In genomic region chr6:119355890-119356289, GRCh38 we compare ENCODE assay signal across 21 cellular contexts. TPM values are rescaled to one million over a fixed set of nuclear protein-coding genes. Genes with fewer than 3 reads are reported as not detected.
DNase-seq lines count a peak whose midpoint lies in the region; ATAC-seq, FAIRE-seq and TF ChIP-seq lines count a peak whose summit lies in the region.
"Had no signal": no experiment of that assay in that cellular context is flagged by ENCODE, and none has a peak within 500 bp of the region (broad histone marks: within the 10 kb centered on the region; RNA-seq: fewer than 3 reads in every experiment).

No MANE protein-coding gene starts in this region.

- no peaks in the 10 kb centered on the region for H3K36me3 ChIP-seq in BLaER1 treated with 17β-estradiol and CSF1 and Interleukin-3, amounts not matched to agents 10 nM and 100 nM
- peaks cover 9% of the 10 kb centered on the region for H3K36me3 ChIP-seq in OCI-LY7 (ENCODE audit: insufficient read depth, low read length)
- H3K36me3 ChIP-seq: HAP-1 had no signal

- H3K4me3 ChIP-seq in BLaER1 treated with 17β-estradiol and CSF1 and Interleukin-3, amounts not matched to agents 10 nM and 100 nM: no peak overlapping the region
- H3K4me3 ChIP-seq in OCI-LY7 (ENCODE audit: low read depth, low read length, poor library complexity, severe bottlenecking): peak overlapping the region; percentile 27
- H3K4me3 ChIP-seq: HAP-1, SK-N-MC had no signal

- H4K20me1 ChIP-seq in BLaER1 treated with 17β-estradiol and CSF1 and Interleukin-3, amounts not matched to agents 10 nM and 100 nM: no peaks in the 10 kb centered on the region
- no peaks in the 10 kb centered on the region for H4K20me1 ChIP-seq in OCI-LY7 (ENCODE audit: insufficient read depth, low read length)

- no peak for ATAC-seq in stimulated activated memory B cell treated with anti-CD40 and anti-IgM and Interleukin-4, amounts not matched to agents 10 μg/mL and 1 μg/mL and 100 μg/mL, for 72 hours
- ATAC-seq in HG02970 (IDR thresholded peaks at IDR 0.05; ENCODE audit: low FRiP score, unreplicated experiment): no peak
- no peak for ATAC-seq in GM19351 (IDR thresholded peaks at IDR 0.05; ENCODE audit: unreplicated experiment)

- no peak overlapping the region for H3K4me3 Mint-ChIP-seq in stimulated activated memory B cell treated with anti-CD40 and anti-IgM and Interleukin-4, amounts not matched to agents 10 μg/mL and 1 μg/mL and 100 μg/mL, for 72 hours
- H3K4me3 Mint-ChIP-seq: CD4-positive, alpha-beta T cell; HFFc6 had no signal

- peak; percentile 66 for FAIRE-seq in islet of Langerhans (lab: Jason Lieb, UNC)
- FAIRE-seq: GM18507, RCC 7860 had no signal

- H3K4me1 ChIP-seq in BLaER1 treated with 17β-estradiol and CSF1 and Interleukin-3, amounts not matched to agents 10 nM and 100 nM: peaks cover under 1 to 50% (median 16%) of the 10 kb centered on the region in 10 experiments; a peak in 15 of 20 replicates
- H3K4me1 ChIP-seq in OCI-LY7 (ENCODE audit: insufficient read depth, low read length, poor library complexity, severe bottlenecking): peaks cover 65% of the 10 kb centered on the region

- H3K4me1 Mint-ChIP-seq in stimulated activated memory B cell treated with anti-CD40 and anti-IgM and Interleukin-4, amounts not matched to agents 10 μg/mL and 1 μg/mL and 100 μg/mL, for 72 hours: peaks cover 52% of the 10 kb centered on the region

- peak overlapping the region in 4 of 11 experiments; percentile 53 to 88 (median 63); a peak in 6 of 22 replicates for H3K4me2 ChIP-seq in BLaER1 treated with 17β-estradiol and CSF1 and Interleukin-3, amounts not matched to agents 10 nM and 100 nM
- peak overlapping the region; percentile 87 for H3K4me2 ChIP-seq in OCI-LY7 (ENCODE audit: low read length)

- no peaks in the 10 kb centered on the region for H3K9me3 ChIP-seq in BLaER1 treated with 17β-estradiol and CSF1 and Interleukin-3, amounts not matched to agents 10 nM and 100 nM (replicated peaks in 1 of 11)
- H3K9me3 ChIP-seq in OCI-LY7 (ENCODE audit: low read length): no peaks in the 10 kb centered on the region
- H3K9me3 ChIP-seq: HAP-1 had no signal

- no peaks in the 10 kb centered on the region for H3K27me3 Mint-ChIP-seq in stimulated activated memory B cell treated with anti-CD40 and anti-IgM and Interleukin-4, amounts not matched to agents 10 μg/mL and 1 μg/mL and 100 μg/mL, for 72 hours
- H3K27me3 Mint-ChIP-seq: CD4-positive, alpha-beta T cell had no signal

- H3K27ac ChIP-seq in BLaER1 treated with 17β-estradiol and CSF1 and Interleukin-3, amounts not matched to agents 10 nM and 100 nM: peak overlapping the region in 7 of 11 experiments; percentile 18 to 88 (median 60); a peak in 11 of 22 replicates
- peak overlapping the region; percentile 89 for H3K27ac ChIP-seq in OCI-LY7 (ENCODE audit: low read depth, low read length, poor library complexity, severe bottlenecking)
- H3K27ac ChIP-seq: HL-60, SK-N-MC had no signal

- H3K36me3 Mint-ChIP-seq in stimulated activated memory B cell treated with anti-CD40 and anti-IgM and Interleukin-4, amounts not matched to agents 10 μg/mL and 1 μg/mL and 100 μg/mL, for 72 hours: peaks cover 6% of the 10 kb centered on the region

- DNase-seq in OCI-LY7 (ENCODE audit: low spot score) (no peak), NCI-H128 (lab: John Stamatoyannopoulos, UW; ENCODE audit: unreplicated experiment) (no peak), posterior vena cava (ENCODE audit: low spot score) (no peak)
- DNase-seq: CD4-positive, alpha-beta T cell; GOT3; HFFc6; NCI-H1105; NCI-H146; NCI-H2029; NCI-H446; SIG-M5 had no signal

- TF ChIP-seq CTCF in OCI-LY7 (conservative IDR thresholded peaks at IDR 0.05; ENCODE audit: low read length): no peak

- peak overlapping the region in 1 of 11 experiments; percentile 61; a peak in 1 of 22 replicates for H3K9ac ChIP-seq in BLaER1 treated with 17β-estradiol and CSF1 and Interleukin-3, amounts not matched to agents 10 nM and 100 nM

- no peaks in the 10 kb centered on the region for H3K9me3 Mint-ChIP-seq in stimulated activated memory B cell treated with anti-CD40 and anti-IgM and Interleukin-4, amounts not matched to agents 10 μg/mL and 1 μg/mL and 100 μg/mL, for 72 hours
- H3K9me3 Mint-ChIP-seq: CD4-positive, alpha-beta T cell; HFFc6 had no signal

- no peak overlapping the region for H2AFZ ChIP-seq in OCI-LY7 (ENCODE audit: low read length)

- CTCF ChIA-PET in OCI-LY7 (lab: Charles Lee; ENCODE audit: unreplicated experiment): no interaction called here

- POLR2A ChIA-PET in OCI-LY7 (lab: Charles Lee): interaction anchor here (0.9 to 1.0 kb wide), 2 partner anchors 9 to 86 kb away, joined by 3 to 5 read pairs; no protein-coding TSS in a partner anchor

- no TSS peak for BruUV-seq in OCI-LY7 (replicated peaks; lab: Mats Ljungman, UMichigan)

- H3K79me2 ChIP-seq in OCI-LY7 (ENCODE audit: insufficient read depth, low read depth, low read length): peaks cover 55% of the 10 kb centered on the region

- peaks cover 12 to 27% (median 19%) of the 10 kb centered on the region in 11 experiments for H3K27me3 ChIP-seq in BLaER1 treated with 17β-estradiol and CSF1 and Interleukin-3, amounts not matched to agents 10 nM and 100 nM

- intact Hi-C loops in OCI-LY7 (cut with micrococcal nuclease; ENCODE audit: unreplicated experiment) (no loop called here), posterior vena cava (cut with DNase I) (no loop called here)

- peak overlapping the region; percentile 45 for H3K27ac Mint-ChIP-seq in stimulated activated memory B cell treated with anti-CD40 and anti-IgM and Interleukin-4, amounts not matched to agents 10 μg/mL and 1 μg/mL and 100 μg/mL, for 72 hours
- H3K27ac Mint-ChIP-seq: CD4-positive, alpha-beta T cell; HFFc6 had no signal

- H3K9me2 ChIP-seq in OCI-LY7 (ENCODE audit: insufficient read depth, low read length): no peaks in the 10 kb centered on the region

RNA-seq across cellular contexts. Expression of gene MAN1A1, which starts 6.3 kb away (rescaled TPM):
- total RNA-seq in OCI-LY7 (2014; rRNA removed; shearing (Covaris generic)): 72.4 and 74.2 TPM in 2 replicates
- total RNA-seq in OCI-LY7 (2022) (74.3 and 78.9 TPM in 2 replicates), posterior vena cava (10 to 100 TPM; 60.6 to 65.3 TPM)
